ENCODE assay signal across 16 cellular contexts in the genomic region with DNA sequence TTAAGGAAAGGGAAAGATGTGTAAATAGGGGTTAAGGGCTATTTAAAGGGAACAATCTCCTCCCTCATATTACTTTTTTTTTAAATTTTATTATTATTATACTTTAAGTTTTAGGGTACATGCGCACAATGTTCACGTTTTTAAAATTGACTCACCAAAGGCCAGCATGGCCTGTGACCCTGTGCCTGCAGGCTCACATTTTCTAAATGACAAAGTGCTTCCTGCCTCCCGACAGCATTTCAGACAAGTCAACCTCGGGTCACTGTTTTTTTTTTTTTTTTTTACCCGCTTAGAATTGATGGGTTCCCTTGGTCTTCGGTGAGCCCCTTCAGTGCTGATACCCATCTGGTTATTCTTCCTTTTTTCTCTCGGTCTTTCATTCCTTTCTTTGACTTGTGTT.
"Had no signal": no experiment of that assay in that cellular context is flagged by ENCODE, and none has a peak within 500 bp of the region (broad histone marks: within the 10 kb centered on the region; RNA-seq: fewer than 3 reads in every experiment).

No MANE protein-coding gene starts in this region.

- H3K4me1 ChIP-seq: Peyer's patch had no signal

- DNase-seq: KBM-7, MV-4-11, NCI-H1048, NCI-H1105, NCI-H1436 treated with DMSO at 0.1 percent for 48 hours, NCI-H187 treated with DMSO at 0.1 percent for 48 hours, NCI-H2029 treated with DMSO at 0.1 percent for 48 hours, NCI-H226, NCI-H510A, NCI-H524 treated with DMSO at 0.1 percent for 48 hours, NCI-H774, PC-9, Peyer's patch, SHP77, SK-N-SH, SW 1271 had no signal

- H3K9me2 ChIP-seq: SK-N-SH had no signal

- H3K36me3 ChIP-seq: Peyer's patch had no signal

- H3K4me3 ChIP-seq: PC-9, Peyer's patch had no signal

- H3K4me2 ChIP-seq: PC-9, SK-N-SH had no signal

- H3K27me3 ChIP-seq: Peyer's patch had no signal

- H3K27ac ChIP-seq: PC-9, Peyer's patch had no signal

- H2AFZ ChIP-seq: PC-9 had no signal
